26 cellular contexts compared by ENCODE assay signal in the genomic region with DNA sequence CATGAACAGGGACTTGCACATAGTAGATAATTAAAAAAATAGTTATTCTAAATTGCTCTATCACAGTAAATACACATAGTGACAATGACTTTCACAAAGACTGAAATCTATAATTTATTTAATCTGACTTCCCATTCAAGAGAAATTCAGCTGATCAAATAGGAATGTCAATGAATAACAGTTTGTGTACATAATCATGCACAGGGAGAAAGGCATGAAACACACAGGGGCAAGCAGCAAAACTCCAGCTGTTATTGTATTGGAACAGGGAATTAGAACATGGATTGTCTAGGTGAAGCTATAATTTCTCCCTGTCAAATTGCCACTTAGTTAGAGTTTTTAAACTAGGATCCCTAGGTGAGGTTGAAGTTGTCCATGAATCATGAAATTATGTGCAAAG.
"Had no signal": no experiment of that assay in that cellular context is flagged by ENCODE, and none has a peak within 500 bp of the region (broad histone marks: within the 10 kb centered on the region; RNA-seq: fewer than 3 reads in every experiment).

No MANE protein-coding gene starts in this region.

- H3K27me3 ChIP-seq: ovary, stomach, testis, thyroid gland, transverse colon, upper lobe of left lung, vagina had no signal

- H3K36me3 ChIP-seq: left ventricle myocardium inferior, ovary, prostate gland, stomach, thyroid gland, transverse colon, upper lobe of left lung, vagina had no signal

- H3K4me1 ChIP-seq: prostate gland, stomach, testis, thyroid gland, upper lobe of left lung, vagina had no signal

- H3K9me3 ChIP-seq: mucosa of descending colon, ovary, prostate gland, testis, thyroid gland, transverse colon, upper lobe of left lung, vagina had no signal

- DNase-seq: hypothalamus; immature natural killer cell; kidney; left ventricle myocardium inferior; midbrain; naive thymus-derived CD4-positive, alpha-beta T cell; ovary; retina; right cardiac atrium; stimulated activated CD4-positive, alpha-beta T cell treated with anti-CD3 and anti-CD28 coated beads, Interleukin-12 subunit alpha, Interleukin-12 subunit beta, amount 100 ng/mL, for 4 hours; stimulated activated CD4-positive, alpha-beta T cell treated with anti-CD3 and anti-CD28 coated beads, Interleukin-15, amount 100 ng/mL, for 24 hours; stimulated activated CD4-positive, alpha-beta T cell treated with anti-CD3 and anti-CD28 coated beads, Interleukin-2, amount 100 ng/mL, for 24 hours; stimulated activated CD4-positive, alpha-beta T cell treated with anti-CD3 and anti-CD28 coated beads, Interleukin-4, amount 100 ng/mL, for 1 hour; stimulated activated naive B cell treated with anti-CD40 and anti-IgM and Interleukin-4, amounts not matched to agents 10 μg/mL and 1 μg/mL and 100 μg/mL, for 72 hours; stimulated activated naive CD8-positive, alpha-beta T cell treated with anti-CD3 and anti-CD28 coated beads, Interleukin-15, Interleukin-2, amounts not matched to agents 100 U/mL and 50 U/mL, for 24 hours; stomach; testis; thyroid gland; transverse colon; upper lobe of left lung had no signal

- ATAC-seq: naive thymus-derived CD4-positive, alpha-beta T cell; natural killer cell treated with Interleukin-12 subunit alpha and Interleukin-12 subunit beta and Interleukin-15 and Interleukin-18, amount 100 ng/mL, for 72 hours; right cardiac atrium; sciatic nerve; stimulated activated naive B cell treated with anti-CD40 and anti-IgM and Interleukin-4, amounts not matched to agents 10 μg/mL and 1 μg/mL and 100 μg/mL, for 72 hours; stimulated activated naive CD8-positive, alpha-beta T cell treated with anti-CD3 and anti-CD28 coated beads, Interleukin-15, Interleukin-2, amounts not matched to agents 100 U/mL and 50 U/mL, for 24 hours had no signal

- H3K27ac ChIP-seq: left ventricle myocardium inferior, ovary, prostate gland, skin epidermis, stomach, testis, thyroid gland, transverse colon, upper lobe of left lung, vagina had no signal

- H3K4me3 ChIP-seq: left ventricle myocardium inferior, mucosa of descending colon, ovary, prostate gland, skin epidermis, stomach, testis, thyroid gland, transverse colon, upper lobe of left lung, vagina had no signal
